Comparison of ENCODE assay signal across 29 cellular contexts in the genomic region with DNA sequence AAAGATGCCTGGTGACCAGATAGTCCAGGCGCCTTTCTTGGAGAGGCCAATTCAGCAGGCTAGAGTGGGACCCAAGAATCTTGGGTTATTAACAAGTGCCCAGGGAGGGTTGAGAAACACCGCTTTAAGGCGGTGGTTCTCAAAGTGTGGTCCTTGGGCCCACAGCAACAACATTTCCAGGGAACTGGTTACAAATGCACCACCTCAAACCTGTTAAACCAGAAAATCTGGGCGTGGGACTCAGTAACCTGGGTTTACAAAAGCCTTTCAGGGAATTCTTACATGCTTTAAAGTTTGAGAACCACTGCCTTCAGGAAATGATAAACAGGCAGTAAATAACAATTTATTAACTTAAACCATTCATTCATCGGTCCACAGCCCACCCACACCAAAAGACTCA.
DNase-seq lines count a peak whose midpoint lies in the region; ATAC-seq and TF ChIP-seq lines count a peak whose summit lies in the region.
"Had no signal": no experiment of that assay in that cellular context is flagged by ENCODE, and none has a peak within 500 bp of the region (broad histone marks: within the 10 kb centered on the region; RNA-seq: fewer than 3 reads in every experiment).

No MANE protein-coding gene starts in this region.

- no peaks in the 10 kb centered on the region for H3K36me3 Mint-ChIP-seq in Caco-2 (ENCODE audit: insufficient read depth, unreplicated experiment)
- H3K36me3 Mint-ChIP-seq: activated naive CD8-positive, alpha-beta T cell; CD4-positive, alpha-beta memory T cell; mesothelial cell of epicardium; natural killer cell; stimulated activated effector memory CD8-positive, alpha-beta T cell treated with anti-CD3 and anti-CD28 coated beads, Interleukin-12 subunit alpha, Interleukin-12 subunit beta, amount 100 ng/mL, for 72 hours had no signal

- CTCF ChIA-PET in Caco-2 (lab: Charles Lee) = no interaction called here

- H3K4me1 ChIP-seq in Caco-2 (peaks cover 19% of the 10 kb centered on the region), esophagus (ENCODE audit: control insufficient read depth in 2 of 2, insufficient read depth in 2 of 2, low read length in 1 of 2) (peaks cover 0 to 6% of the 10 kb centered on the region in 2 donors)
- H3K4me1 ChIP-seq: ascending aorta had no signal

- H3K9me3 Mint-ChIP-seq in Caco-2 (ENCODE audit: unreplicated experiment) = no peaks in the 10 kb centered on the region
- H3K9me3 Mint-ChIP-seq: activated B cell treated with CpG ODN at 0.5 μM for 24 hours; activated T-helper 2 cell treated with anti-CD3 and anti-CD28 coated beads, Interferon-gamma antibody, Interleukin-2, Interleukin-4, amounts not matched to agents 10 μg/mL and 5 μg/mL and 100 μg/mL, durations not matched to agents 14 hours and 24 hours and 36 hours; CD4-positive, alpha-beta memory T cell; central memory CD8-positive, alpha-beta T cell; H9; mesothelial cell of epicardium; natural killer cell; stimulated activated effector memory CD8-positive, alpha-beta T cell treated with anti-CD3 and anti-CD28 coated beads, Interleukin-12 subunit alpha, Interleukin-12 subunit beta, amount 100 ng/mL, for 72 hours had no signal

- H3K27ac ChIP-seq in esophagus (ENCODE audit: low read depth in 2 of 2, low read length in 1 of 2) = peak overlapping the region; percentile 60 to 81
- H3K27ac ChIP-seq: ascending aorta, dorsolateral prefrontal cortex, suprapubic skin had no signal

- ATAC-seq in GM19397 (IDR thresholded peaks at IDR 0.05; ENCODE audit: unreplicated experiment) = no peak
- ATAC-seq: natural killer cell; Right ventricle myocardium inferior; stimulated activated effector memory CD8-positive, alpha-beta T cell treated with anti-CD3 and anti-CD28 coated beads, Interleukin-12 subunit alpha, Interleukin-12 subunit beta, amount 100 ng/mL, for 72 hours had no signal

- H3K27me3 Mint-ChIP-seq in Caco-2 (ENCODE audit: insufficient read depth, unreplicated experiment) = peaks cover 3% of the 10 kb centered on the region

- TF ChIP-seq CTCF in Caco-2 (IDR thresholded peaks at IDR 0.05; ENCODE audit: insufficient read depth in 1 of 2, low read depth in 1 of 2, low read length in 1 of 2, severe bottlenecking in 1 of 2, unreplicated experiment in 1 of 2) = no peak

- intact Hi-C loops in Caco-2 (cut with micrococcal nuclease; ENCODE audit: unreplicated experiment) = no loop called here

- H3K9me3 ChIP-seq in Caco-2 (no peaks in the 10 kb centered on the region), esophagus (ENCODE audit: control insufficient read depth in 2 of 2, insufficient read depth in 1 of 2, low read depth in 1 of 2, low read length in 1 of 2) (no peaks in the 10 kb centered on the region)
- H3K9me3 ChIP-seq: ascending aorta, suprapubic skin had no signal

- H3K36me3 ChIP-seq in Caco-2 (ENCODE audit: control insufficient read depth, insufficient read depth, low read length) = no peaks in the 10 kb centered on the region
- no peaks in the 10 kb centered on the region for H3K36me3 ChIP-seq in esophagus (ENCODE audit: control insufficient read depth in 2 of 2, insufficient read depth in 2 of 2, low read length in 1 of 2)
- H3K36me3 ChIP-seq: ascending aorta, suprapubic skin had no signal

- BruUV-seq in Caco-2 (replicated peaks; lab: Mats Ljungman, UMichigan) = no TSS peak

- no peak overlapping the region for H3K4me3 ChIP-seq in Caco-2 (ENCODE audit: low read depth, low read length)
- H3K4me3 ChIP-seq in esophagus (ENCODE audit: low read depth in 1 of 2, low read length in 2 of 2) = no peak overlapping the region
- H3K4me3 ChIP-seq: ascending aorta, dorsolateral prefrontal cortex, suprapubic skin had no signal

- WGBS in esophagus, 2 donors = 64 to 76% methylated on average over 5 of the region's 5 CpGs

- H3K27me3 ChIP-seq in Caco-2 (replicated peaks; ENCODE audit: control insufficient read depth, insufficient read depth, low read length) (no peaks in the 10 kb centered on the region), esophagus (ENCODE audit: control insufficient read depth in 1 of 2, insufficient read depth in 2 of 2, low read length in 2 of 2) (no peaks in the 10 kb centered on the region)
- H3K27me3 ChIP-seq: ascending aorta, suprapubic skin had no signal

- POLR2A ChIA-PET in Caco-2 (lab: Charles Lee) = no interaction called here

- H3K4me1 Mint-ChIP-seq in Caco-2 (ENCODE audit: low read depth, unreplicated experiment) = peaks cover 18% of the 10 kb centered on the region
- H3K4me1 Mint-ChIP-seq: CD4-positive, alpha-beta memory T cell; central memory CD8-positive, alpha-beta T cell; natural killer cell; stimulated activated effector memory CD8-positive, alpha-beta T cell treated with anti-CD3 and anti-CD28 coated beads, Interleukin-12 subunit alpha, Interleukin-12 subunit beta, amount 100 ng/mL, for 72 hours had no signal

- H3K4me3 Mint-ChIP-seq in Caco-2 (ENCODE audit: unreplicated experiment) = no peak overlapping the region
- H3K4me3 Mint-ChIP-seq: activated B cell treated with CpG ODN at 0.5 μM for 24 hours; activated naive CD8-positive, alpha-beta T cell; CD4-positive, alpha-beta memory T cell; central memory CD8-positive, alpha-beta T cell; H9; mesothelial cell of epicardium; natural killer cell; stimulated activated effector memory CD8-positive, alpha-beta T cell treated with anti-CD3 and anti-CD28 coated beads, Interleukin-12 subunit alpha, Interleukin-12 subunit beta, amount 100 ng/mL, for 72 hours had no signal

- DNase-seq in Caco-2 (peak; percentile 62 to 67), HPDE6-E6E7 (ENCODE audit: extremely low spot score) (peak; percentile 33), renal cortical epithelial cell (ENCODE audit: low read depth) (peak; percentile 16), C1 segment of cervical spinal cord (lab: John Stamatoyannopoulos, UW) (no peak), DMS114 treated with DMSO at 0.1 percent for 48 hours (lab: John Stamatoyannopoulos, UW; ENCODE audit: unreplicated experiment) (no peak)
- DNase-seq: activated B cell treated with CpG ODN at 0.5 μM for 24 hours; activated CD4-positive, alpha-beta T cell treated with anti-CD3 and anti-CD28 coated beads, Interleukin-2, amount 50 U/mL, for 48 hours; activated CD8-positive, alpha-beta memory T cell treated with anti-CD3 and anti-CD28 coated beads, Interleukin-2, amount 50 U/mL, for 4 hours; CD4-positive, alpha-beta memory T cell; DMS153; dorsolateral prefrontal cortex; H9; head of caudate nucleus; natural killer cell; NCI-H1694; NCI-H69; small intestine; stimulated activated CD4-positive, alpha-beta T cell treated with anti-CD3 and anti-CD28 coated beads, Interleukin-2, amount 100 ng/mL, for 48 hours; T1000 had no signal

- H3K27ac Mint-ChIP-seq in Caco-2 (ENCODE audit: unreplicated experiment) = no peak overlapping the region
- H3K27ac Mint-ChIP-seq: activated B cell treated with CpG ODN at 0.5 μM for 24 hours; activated naive CD8-positive, alpha-beta T cell; activated T-helper 2 cell treated with anti-CD3 and anti-CD28 coated beads, Interferon-gamma antibody, Interleukin-2, Interleukin-4, amounts not matched to agents 10 μg/mL and 5 μg/mL and 100 μg/mL, durations not matched to agents 14 hours and 24 hours and 36 hours; CD4-positive, alpha-beta memory T cell; H9; mesothelial cell of epicardium; natural killer cell; stimulated activated effector memory CD8-positive, alpha-beta T cell treated with anti-CD3 and anti-CD28 coated beads, Interleukin-12 subunit alpha, Interleukin-12 subunit beta, amount 100 ng/mL, for 72 hours had no signal

Comparison
In these comparisons a context has a peak if more than half of its experiments do, and no peak if none do; other contexts are left out.
1. DNase-seq: peak in Caco-2 (2 of 2), HPDE6-E6E7 (single experiment) and renal cortical epithelial cell (single experiment); none in C1 segment of cervical spinal cord (0 of 14) and DMS114 treated with DMSO at 0.1 percent for 48 hours (single experiment).